In the genomic region with DNA sequence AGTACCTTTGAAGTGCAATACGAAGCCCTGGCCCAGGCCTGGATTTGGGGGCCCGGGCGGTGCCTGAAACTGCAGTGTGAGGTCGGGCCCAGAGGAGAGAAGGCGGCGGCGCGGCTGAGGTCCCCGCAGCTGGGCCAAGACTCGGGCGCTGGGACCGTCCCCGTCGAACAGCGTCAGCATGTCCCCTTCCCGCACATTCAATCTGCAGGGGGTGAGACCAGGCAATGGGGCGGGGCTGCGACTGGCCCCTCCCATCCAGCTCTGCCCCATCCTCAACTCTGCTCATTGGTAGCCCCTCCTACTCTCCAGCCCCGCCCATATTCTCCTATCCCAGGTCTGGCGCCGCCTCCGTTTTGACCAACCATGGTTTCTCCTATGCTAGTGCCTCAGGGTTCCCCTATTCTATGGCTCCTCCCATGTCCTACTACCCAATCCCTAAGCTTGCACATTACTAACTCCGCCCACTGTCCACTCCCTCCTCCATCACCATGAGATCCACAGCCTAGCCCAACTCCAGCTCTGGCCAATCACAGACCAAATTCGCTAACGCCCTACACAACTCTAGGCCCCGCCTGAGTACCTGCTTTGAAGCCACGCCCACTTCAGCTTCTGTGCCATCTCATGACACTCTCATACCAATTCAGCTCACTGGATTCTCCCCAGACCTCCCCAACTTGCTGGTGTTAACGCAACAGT, we compare ENCODE assay signal across 8 cellular contexts. TPM values are rescaled to one million over a fixed set of nuclear protein-coding genes. Genes with fewer than 3 reads are reported as not detected.
DNase-seq lines count a peak whose midpoint lies in the region; ATAC-seq and TF ChIP-seq lines count a peak whose summit lies in the region.

No MANE protein-coding gene starts in this region.

- no peak for TF ChIP-seq CTCF in lower leg skin (IDR thresholded peaks at IDR 0.05)

- intact Hi-C loops in lower leg skin (cut with DNase I; ENCODE audit: low total_unique reads): no loop called here

- no peak overlapping the region for H3K27ac Mint-ChIP-seq in activated T-helper 17 cell treated with anti-CD3 and anti-CD28 coated beads, Interleukin-2, amount 50 U/mL, for 72 hours
- H3K27ac Mint-ChIP-seq in stimulated activated memory B cell treated with anti-CD40 and anti-IgM and Interleukin-4, amounts not matched to agents 10 μg/mL and 1 μg/mL and 100 μg/mL, for 72 hours: no peak overlapping the region

- peak overlapping the region; percentile 57 for H3K4me3 Mint-ChIP-seq in activated T-helper 17 cell treated with anti-CD3 and anti-CD28 coated beads, Interleukin-2, amount 50 U/mL, for 72 hours
- peak overlapping the region; percentile 40 for H3K4me3 Mint-ChIP-seq in stimulated activated memory B cell treated with anti-CD40 and anti-IgM and Interleukin-4, amounts not matched to agents 10 μg/mL and 1 μg/mL and 100 μg/mL, for 72 hours

- peaks cover 15% of the 10 kb centered on the region for H3K27me3 ChIP-seq in iPS-20b (ENCODE audit: insufficient read depth, low read length)

- H3K27me3 Mint-ChIP-seq in activated T-helper 17 cell treated with anti-CD3 and anti-CD28 coated beads, Interleukin-2, amount 50 U/mL, for 72 hours: peaks cover 17% of the 10 kb centered on the region
- H3K27me3 Mint-ChIP-seq in stimulated activated memory B cell treated with anti-CD40 and anti-IgM and Interleukin-4, amounts not matched to agents 10 μg/mL and 1 μg/mL and 100 μg/mL, for 72 hours: peaks cover 48% of the 10 kb centered on the region

- 18% methylated on average over 26 to 28 of the region's 28 CpGs for WGBS in lower leg skin, 2 donors

- TF ChIP-seq POLR2A in lower leg skin (IDR thresholded peaks at IDR 0.05): no peak

- peak overlapping the region; percentile 32; the same call in 1 of the 2 replicates for H3K9ac ChIP-seq in iPS-20b (ENCODE audit: low read depth, low read length)

- H3K9me3 Mint-ChIP-seq in activated T-helper 17 cell treated with anti-CD3 and anti-CD28 coated beads, Interleukin-2, amount 50 U/mL, for 72 hours: no peaks in the 10 kb centered on the region
- H3K9me3 Mint-ChIP-seq in stimulated activated memory B cell treated with anti-CD40 and anti-IgM and Interleukin-4, amounts not matched to agents 10 μg/mL and 1 μg/mL and 100 μg/mL, for 72 hours: no peaks in the 10 kb centered on the region

- peaks cover 11% of the 10 kb centered on the region for H3K4me1 Mint-ChIP-seq in activated T-helper 17 cell treated with anti-CD3 and anti-CD28 coated beads, Interleukin-2, amount 50 U/mL, for 72 hours
- H3K4me1 Mint-ChIP-seq in stimulated activated memory B cell treated with anti-CD40 and anti-IgM and Interleukin-4, amounts not matched to agents 10 μg/mL and 1 μg/mL and 100 μg/mL, for 72 hours: peaks cover 22% of the 10 kb centered on the region

- H3K9me3 ChIP-seq in iPS-20b (ENCODE audit: insufficient read depth, low read depth, low read length): no peaks in the 10 kb centered on the region

- H3K27ac ChIP-seq in iPS-20b (ENCODE audit: low read length): no peak overlapping the region

- no peaks in the 10 kb centered on the region for H3K36me3 Mint-ChIP-seq in activated T-helper 17 cell treated with anti-CD3 and anti-CD28 coated beads, Interleukin-2, amount 50 U/mL, for 72 hours (ENCODE audit: low read depth)
- H3K36me3 Mint-ChIP-seq in stimulated activated memory B cell treated with anti-CD40 and anti-IgM and Interleukin-4, amounts not matched to agents 10 μg/mL and 1 μg/mL and 100 μg/mL, for 72 hours: no peaks in the 10 kb centered on the region

- H3K4me3 ChIP-seq in iPS-20b (ENCODE audit: low read length) (peak overlapping the region; percentile 76), lower leg skin (ENCODE audit: low read depth, poor library complexity, severe bottlenecking) (no peak overlapping the region)

- DNase-seq in ELF-1 (ENCODE audit: low read depth, low spot score) (peak; percentile 100), MV-4-11 (lab: John Stamatoyannopoulos, UW) (peak; percentile 56), lower leg skin (ENCODE audit: low spot score in 2 of 2) (no peak), DMS153 treated with DMSO at 0.1 percent for 48 hours (lab: John Stamatoyannopoulos, UW; ENCODE audit: unreplicated experiment) (no peak)

- ATAC-seq in activated T-helper 17 cell treated with anti-CD3 and anti-CD28 coated beads, Interleukin-2, amount 50 U/mL, for 72 hours (replicated peaks): peak; percentile 92
- peak; percentile 69 for ATAC-seq in stimulated activated memory B cell treated with anti-CD40 and anti-IgM and Interleukin-4, amounts not matched to agents 10 μg/mL and 1 μg/mL and 100 μg/mL, for 72 hours
- no peak for ATAC-seq in HG03354 (IDR thresholded peaks at IDR 0.05; ENCODE audit: poor library complexity, severe bottlenecking, unreplicated experiment)

- no peaks in the 10 kb centered on the region for H3K4me1 ChIP-seq in iPS-20b (ENCODE audit: insufficient read depth, low read length)

- H3K36me3 ChIP-seq in iPS-20b (ENCODE audit: insufficient read depth, low read depth, low read length): peaks cover 5% of the 10 kb centered on the region; the same call in 1 of the 2 replicates

RNA-seq across cellular contexts. Expression of a gene that starts 14.4 kb away (rescaled TPM):
- total RNA-seq in activated T-helper 17 cell treated with anti-CD3 and anti-CD28 coated beads, Interleukin-2, amount 50 U/mL, for 72 hours: 10 to 100 TPM; 36.1 to 45.9 TPM
- total RNA-seq in lower leg skin: 100 to 1,000 TPM in 3 of 4 donors, 10 to 100 TPM in 1; 83.4 to 122 (median 108) TPM

RNA-seq across cellular contexts. Expression of a gene that starts 21.9 kb away (rescaled TPM):
- total RNA-seq in activated T-helper 17 cell treated with anti-CD3 and anti-CD28 coated beads, Interleukin-2, amount 50 U/mL, for 72 hours: under 1 TPM in 1 of 2 donors, not detected in 1; 0.56 TPM
- total RNA-seq in lower leg skin: 100 to 1,000 TPM in 1 of 4 donors, 1 to 10 TPM in 3; 1.4 to 100 (median 3.1) TPM

RNA-seq across cellular contexts. Expression of a gene that starts 22.9 kb away (rescaled TPM):
- 1 to 10 TPM; 3.1 to 3.5 TPM for total RNA-seq in activated T-helper 17 cell treated with anti-CD3 and anti-CD28 coated beads, Interleukin-2, amount 50 U/mL, for 72 hours
- not detected for total RNA-seq in lower leg skin

RNA-seq across cellular contexts. Expression of a gene that starts 48.6 kb away (rescaled TPM):
- 10 to 100 TPM; 31.9 to 36.0 TPM for total RNA-seq in activated T-helper 17 cell treated with anti-CD3 and anti-CD28 coated beads, Interleukin-2, amount 50 U/mL, for 72 hours
- total RNA-seq in lower leg skin: 10 to 100 TPM; 19.7 to 34.4 (median 26.0) TPM

RNA-seq across cellular contexts. Expression of a gene that starts 57.2 kb away (rescaled TPM):
- total RNA-seq in activated T-helper 17 cell treated with anti-CD3 and anti-CD28 coated beads, Interleukin-2, amount 50 U/mL, for 72 hours: 100 to 1,000 TPM; 101 to 133 TPM
- 10 to 100 TPM; 58.2 to 94.1 (median 70.4) TPM for total RNA-seq in lower leg skin

Comparison
In these comparisons a context has a peak if more than half of its experiments do, and no peak if none do; other contexts are left out.
1. DNase-seq: peak in ELF-1 (single experiment) and MV-4-11 (single experiment); none in lower leg skin (0 of 2) and DMS153 treated with DMSO at 0.1 percent for 48 hours (single experiment).